Comparison of ENCODE assay signal across 1 cellular context in genomic region chr1:156963621-156964020, GRCh38.
TF ChIP-seq lines count a peak whose summit lies in the region.

No MANE protein-coding gene starts in this region.

TF ChIP-seq in GM23338, 12 proteins besides CTCF, POLR2A, EP300 and RAD21 (continued from another document):
- no peak for TF ChIP-seq ETS1 (IDR thresholded peaks at IDR 0.05)
- no peak for TF ChIP-seq ZNF114 (CRISPR knock-in tag; IDR thresholded peaks at IDR 0.05)
- no peak for TF ChIP-seq POLR2AphosphoS5 (IDR thresholded peaks at IDR 0.05; ENCODE audit: low read depth)
- no peak for TF ChIP-seq STAT1 (IDR thresholded peaks at IDR 0.05; ENCODE audit: unreplicated experiment)
- no peak for TF ChIP-seq EZH2 (IDR thresholded peaks at IDR 0.05; ENCODE audit: low read depth, unreplicated experiment)
